Comparison of ENCODE assay signal across 14 cellular contexts in the genomic region with DNA sequence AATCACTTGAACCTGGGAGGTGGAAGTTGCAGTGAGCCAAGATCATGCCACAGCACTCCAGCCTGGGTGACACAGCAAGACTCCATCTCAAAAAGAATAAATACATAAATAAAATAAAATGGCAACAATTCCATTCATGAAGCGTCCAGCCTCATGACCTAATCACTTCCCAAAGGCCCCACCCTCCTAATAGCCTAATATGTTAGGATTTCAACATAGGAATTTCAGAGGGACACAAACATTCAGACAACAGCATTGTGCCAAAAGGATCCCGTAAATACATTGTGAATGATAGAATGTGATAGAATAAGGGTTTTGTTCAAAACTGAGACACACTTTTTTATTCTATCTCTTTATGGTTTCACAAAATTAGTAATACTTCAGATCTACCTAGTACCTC.
DNase-seq lines count a peak whose midpoint lies in the region; ATAC-seq and TF ChIP-seq lines count a peak whose summit lies in the region.
"Had no signal": no experiment of that assay in that cellular context is flagged by ENCODE, and none has a peak within 500 bp of the region (broad histone marks: within the 10 kb centered on the region; RNA-seq: fewer than 3 reads in every experiment).

No MANE protein-coding gene starts in this region.

- H3K4me3 Mint-ChIP-seq in T-helper 17 cell, result no peak overlapping the region
- H3K4me3 Mint-ChIP-seq in type B pancreatic cell, result no peak overlapping the region
- H3K4me3 Mint-ChIP-seq: B cell; CD4-positive, alpha-beta T cell had no signal

- ATAC-seq in left ventricle myocardium superior (peak; percentile 53), T-helper 17 cell (no peak), HG03196 (IDR thresholded peaks at IDR 0.05; ENCODE audit: unreplicated experiment) (no peak), HG03039 (IDR thresholded peaks at IDR 0.05; ENCODE audit: unreplicated experiment) (no peak)

- H3K9me3 Mint-ChIP-seq in type B pancreatic cell, result no peaks in the 10 kb centered on the region
- H3K9me3 Mint-ChIP-seq: CD4-positive, alpha-beta T cell had no signal

- DNase-seq in left ventricle myocardium superior (no peak), cardiac septum (ENCODE audit: low spot score) (no peak), T-helper 17 cell (no peak), fibroblast of mammary gland (ENCODE audit: low read depth) (peak; percentile 11), type B pancreatic cell (ENCODE audit: extremely low spot score, unreplicated experiment) (no peak)
- DNase-seq in stimulated activated CD4-positive, alpha-beta T cell treated with anti-CD3 and anti-CD28 coated beads, Interleukin-2, amount 100 ng/mL, for 24 hours, result no peak
- DNase-seq: 8988T; C1 segment of cervical spinal cord; CD4-positive, alpha-beta T cell; DMS79; EL had no signal

- H3K4me3 ChIP-seq in fibroblast of mammary gland (ENCODE audit: control insufficient read depth, low read depth, low read length), result no peak overlapping the region

- TF ChIP-seq CTCF in fibroblast of mammary gland (conservative IDR thresholded peaks at IDR 0.05; ENCODE audit: control insufficient read depth, insufficient read depth, low read depth, low read length) (no peak), type B pancreatic cell (conservative IDR thresholded peaks at IDR 0.05) (no peak)

- no peaks in the 10 kb centered on the region for H3K4me1 Mint-ChIP-seq in T-helper 17 cell
- peaks cover 15% of the 10 kb centered on the region for H3K4me1 Mint-ChIP-seq in type B pancreatic cell (ENCODE audit: unreplicated experiment)

- peaks cover 2% of the 10 kb centered on the region for H3K36me3 Mint-ChIP-seq in T-helper 17 cell (ENCODE audit: low read depth)
- no peaks in the 10 kb centered on the region for H3K36me3 Mint-ChIP-seq in type B pancreatic cell

- intact Hi-C loops in left ventricle myocardium superior (cut with micrococcal nuclease) (no loop called here), cardiac septum (cut with DNase I) (no loop called here)

- peak overlapping the region; percentile 16 for H3K27ac Mint-ChIP-seq in T-helper 17 cell
- H3K27ac Mint-ChIP-seq in type B pancreatic cell, result no peak overlapping the region
- H3K27ac Mint-ChIP-seq: B cell; CD4-positive, alpha-beta T cell had no signal

- no peaks in the 10 kb centered on the region for H3K9me3 ChIP-seq in T-helper 17 cell (ENCODE audit: control insufficient read depth, low read length, poor library complexity, severe bottlenecking)

- H3K27me3 Mint-ChIP-seq in T-helper 17 cell (no peaks in the 10 kb centered on the region), type B pancreatic cell (peaks cover 4% of the 10 kb centered on the region)
- H3K27me3 Mint-ChIP-seq: B cell; CD4-positive, alpha-beta T cell had no signal
